In genomic region chr3:43765417-43766030, GRCh38 we compare ENCODE assay signal across 16 cellular contexts.
DNase-seq lines count a peak whose midpoint lies in the region; ATAC-seq and TF ChIP-seq lines count a peak whose summit lies in the region.
"Had no signal": no experiment of that assay in that cellular context is flagged by ENCODE, and none has a peak within 500 bp of the region (broad histone marks: within the 10 kb centered on the region; RNA-seq: fewer than 3 reads in every experiment).

No MANE protein-coding gene starts in this region.

- H3K9me3 Mint-ChIP-seq in chondrocyte (ENCODE audit: low read depth) = no peaks in the 10 kb centered on the region
- H3K9me3 Mint-ChIP-seq in stimulated activated naive CD8-positive, alpha-beta T cell treated with anti-CD3 and anti-CD28 coated beads, Interleukin-15, amount 100 ng/mL, for 72 hours = no peaks in the 10 kb centered on the region
- H3K9me3 Mint-ChIP-seq: activated naive CD4-positive, alpha-beta T cell treated with anti-CD3 and anti-CD28 coated beads, Interleukin-2, amount 50 U/mL, for 24 hours; CD4-positive, CD25-positive, alpha-beta regulatory T cell; nephron had no signal

- H3K4me1 Mint-ChIP-seq in chondrocyte (ENCODE audit: low read depth) = peaks cover 33% of the 10 kb centered on the region
- peaks cover 16% of the 10 kb centered on the region for H3K4me1 Mint-ChIP-seq in stimulated activated naive CD8-positive, alpha-beta T cell treated with anti-CD3 and anti-CD28 coated beads, Interleukin-15, amount 100 ng/mL, for 72 hours

- ATAC-seq in stimulated activated naive CD8-positive, alpha-beta T cell treated with anti-CD3 and anti-CD28 coated beads, Interleukin-15, amount 100 ng/mL, for 72 hours = no peak
- ATAC-seq: left lung had no signal

- H3K27me3 Mint-ChIP-seq in chondrocyte (ENCODE audit: low read depth) = no peaks in the 10 kb centered on the region
- H3K27me3 Mint-ChIP-seq in stimulated activated naive CD8-positive, alpha-beta T cell treated with anti-CD3 and anti-CD28 coated beads, Interleukin-15, amount 100 ng/mL, for 72 hours = peaks cover 31% of the 10 kb centered on the region
- H3K27me3 Mint-ChIP-seq: activated naive CD4-positive, alpha-beta T cell treated with anti-CD3 and anti-CD28 coated beads, Interleukin-2, amount 50 U/mL, for 24 hours; CD4-positive, CD25-positive, alpha-beta regulatory T cell had no signal

- H3K27ac Mint-ChIP-seq in chondrocyte (ENCODE audit: unreplicated experiment) = peak overlapping the region; percentile 25
- no peak overlapping the region for H3K27ac Mint-ChIP-seq in stimulated activated naive CD8-positive, alpha-beta T cell treated with anti-CD3 and anti-CD28 coated beads, Interleukin-15, amount 100 ng/mL, for 72 hours
- H3K27ac Mint-ChIP-seq: activated naive CD4-positive, alpha-beta T cell treated with anti-CD3 and anti-CD28 coated beads, Interleukin-2, amount 50 U/mL, for 24 hours; CD4-positive, CD25-positive, alpha-beta regulatory T cell; nephron had no signal

- intact Hi-C loops in head of caudate nucleus (cut with DNase I) = no loop called here

- H3K4me3 Mint-ChIP-seq in chondrocyte (ENCODE audit: unreplicated experiment) = no peak overlapping the region
- no peak overlapping the region for H3K4me3 Mint-ChIP-seq in stimulated activated naive CD8-positive, alpha-beta T cell treated with anti-CD3 and anti-CD28 coated beads, Interleukin-15, amount 100 ng/mL, for 72 hours
- H3K4me3 Mint-ChIP-seq: activated naive CD4-positive, alpha-beta T cell treated with anti-CD3 and anti-CD28 coated beads, Interleukin-2, amount 50 U/mL, for 24 hours; CD4-positive, CD25-positive, alpha-beta regulatory T cell; nephron had no signal

- TF ChIP-seq CTCF in chondrocyte (IDR thresholded peaks at IDR 0.05) = no peak

- DNase-seq in EL = peak; percentile 39
- peak; percentile 65 for DNase-seq in NCI-H2029 treated with DMSO at 0.1 percent for 48 hours (lab: John Stamatoyannopoulos, UW)
- no peak for DNase-seq in chondrocyte (ENCODE audit: low spot score)
- DNase-seq in left kidney (ENCODE audit: low read depth, low spot score) = peak; percentile 74
- DNase-seq in activated CD8-positive, alpha-beta memory T cell treated with anti-CD3 and anti-CD28 coated beads for 24 hours = no peak
- no peak for DNase-seq in stimulated activated naive CD8-positive, alpha-beta T cell treated with anti-CD3 and anti-CD28 coated beads, Interleukin-15, amount 100 ng/mL, for 72 hours
- DNase-seq in head of caudate nucleus = no peak
- DNase-seq: activated CD8-positive, alpha-beta memory T cell treated with anti-CD3 and anti-CD28 coated beads, Interleukin-2, amount 50 U/mL, for 48 hours; CD4-positive, CD25-positive, alpha-beta regulatory T cell; colonic mucosa; glutamatergic neuron; left lung; NCI-H187; stimulated activated naive CD4-positive, alpha-beta T cell treated with Interleukin-2 at 50 U/mL for 16 hours had no signal

- no peaks in the 10 kb centered on the region for H3K36me3 Mint-ChIP-seq in chondrocyte (ENCODE audit: low read depth)
- H3K36me3 Mint-ChIP-seq: activated naive CD4-positive, alpha-beta T cell treated with anti-CD3 and anti-CD28 coated beads, Interleukin-2, amount 50 U/mL, for 24 hours; CD4-positive, CD25-positive, alpha-beta regulatory T cell had no signal

Comparison
In these comparisons a context has a peak if more than half of its experiments do, and no peak if none do; other contexts are left out.
1. DNase-seq: peak in EL (single experiment), NCI-H2029 treated with DMSO at 0.1 percent for 48 hours (single experiment) and left kidney (single experiment); none in chondrocyte (single experiment), activated CD8-positive, alpha-beta memory T cell treated with anti-CD3 and anti-CD28 coated beads for 24 hours (single experiment), stimulated activated naive CD8-positive, alpha-beta T cell treated with anti-CD3 and anti-CD28 coated beads, Interleukin-15, amount 100 ng/mL, for 72 hours (0 of 2) and head of caudate nucleus (0 of 42).